In the genomic region with DNA sequence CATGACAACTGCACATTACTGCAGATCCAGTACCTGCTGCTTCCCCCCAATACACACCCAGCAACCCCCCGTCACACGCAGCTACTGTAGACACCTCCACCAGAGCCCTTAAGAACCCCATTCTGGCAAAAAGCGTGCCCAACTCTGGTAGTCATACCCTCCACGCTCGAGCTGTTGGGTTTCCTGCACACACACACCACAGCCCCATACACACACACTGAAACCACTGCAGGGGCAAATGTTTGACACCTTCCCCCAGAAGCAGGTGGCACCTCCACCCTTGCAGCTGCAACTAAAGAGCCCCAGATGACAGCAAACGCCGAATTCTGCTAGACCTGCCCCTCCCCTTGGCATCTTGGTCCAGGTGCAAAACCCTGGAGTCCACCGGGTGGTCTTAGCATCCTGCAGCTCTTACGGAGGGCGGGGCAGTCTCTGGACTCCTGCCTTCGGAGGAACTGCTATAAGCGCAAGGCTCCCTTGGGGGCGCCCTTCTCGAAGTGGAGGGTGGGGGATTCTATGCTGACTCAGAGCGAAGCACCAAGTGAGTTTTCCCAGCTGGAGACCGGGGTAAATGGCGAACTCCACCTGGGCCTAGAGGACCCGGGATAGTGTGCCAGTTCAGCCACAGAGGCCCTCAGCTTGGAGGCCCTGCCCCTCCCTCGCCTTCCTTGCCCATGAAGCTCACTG, we compare ENCODE assay signal across 8 cellular contexts. TPM values are rescaled to one million over a fixed set of nuclear protein-coding genes. Genes with fewer than 3 reads are reported as not detected.
DNase-seq lines count a peak whose midpoint lies in the region; ATAC-seq and TF ChIP-seq lines count a peak whose summit lies in the region.

No MANE protein-coding gene starts in this region.

- intact Hi-C loops in A673 (cut with micrococcal nuclease; ENCODE audit: unreplicated experiment) (no loop called here), stomach (cut with DNase I; ENCODE audit: low total_unique reads) (no loop called here), left cardiac atrium (cut with DNase I) (no loop called here)
- intact Hi-C loops in activated T-helper 2 cell treated with anti-CD3 and anti-CD28 coated beads, Interferon-gamma antibody, Interleukin-2, Interleukin-4, amounts not matched to agents 10 μg/mL and 5 μg/mL and 100 μg/mL, durations not matched to agents 14 hours and 24 hours and 36 hours (cut with micrococcal nuclease) = no loop called here

- no peaks in the 10 kb centered on the region for H3K36me3 ChIP-seq in A673 (ENCODE audit: insufficient read depth, low read length, poor library complexity, severe bottlenecking)
- no peaks in the 10 kb centered on the region for H3K36me3 ChIP-seq in stomach

- H3K4me3 ChIP-seq in A673 (ENCODE audit: low read depth, low read length, poor library complexity, severe bottlenecking) = no peak overlapping the region
- H3K4me3 ChIP-seq in stomach = no peak overlapping the region

- TF ChIP-seq EP300 in stomach (IDR thresholded peaks at IDR 0.05) = no peak

- no TSS peak for BruUV-seq in A673 (replicated peaks; lab: Mats Ljungman, UMichigan)

- POLR2A ChIA-PET in A673 (lab: Charles Lee; ENCODE audit: low non-redundant PET) = no interaction called here
- POLR2A ChIA-PET in T-cell (lab: Charles Lee) = interaction anchor here in 1 of 2 donors (0.8 kb wide), 1 partner anchor 641 kb away, joined by 3 read pairs; no protein-coding TSS in a partner anchor

- H3K27ac ChIP-seq in A673 (ENCODE audit: low read depth, low read length, poor library complexity, severe bottlenecking) = no peak overlapping the region
- no peak overlapping the region for H3K27ac ChIP-seq in stomach

- H3K9me3 Mint-ChIP-seq in T-cell = no peaks in the 10 kb centered on the region
- no peaks in the 10 kb centered on the region for H3K9me3 Mint-ChIP-seq in activated T-helper 2 cell treated with anti-CD3 and anti-CD28 coated beads, Interferon-gamma antibody, Interleukin-2, Interleukin-4, amounts not matched to agents 10 μg/mL and 5 μg/mL and 100 μg/mL, durations not matched to agents 14 hours and 24 hours and 36 hours

- no peaks in the 10 kb centered on the region for H3K36me3 Mint-ChIP-seq in T-cell
- no peaks in the 10 kb centered on the region for H3K36me3 Mint-ChIP-seq in activated T-helper 2 cell treated with anti-CD3 and anti-CD28 coated beads, Interferon-gamma antibody, Interleukin-2, Interleukin-4, amounts not matched to agents 10 μg/mL and 5 μg/mL and 100 μg/mL, durations not matched to agents 14 hours and 24 hours and 36 hours (ENCODE audit: low read depth)

- no peak for TF ChIP-seq POLR2A in stomach (IDR thresholded peaks at IDR 0.05)

- peaks cover 16 to 22% (median 20%) of the 10 kb centered on the region in 3 donors for H3K4me1 Mint-ChIP-seq in T-cell
- H3K4me1 Mint-ChIP-seq in activated T-helper 2 cell treated with anti-CD3 and anti-CD28 coated beads, Interferon-gamma antibody, Interleukin-2, Interleukin-4, amounts not matched to agents 10 μg/mL and 5 μg/mL and 100 μg/mL, durations not matched to agents 14 hours and 24 hours and 36 hours (ENCODE audit: low read depth) = peaks cover 3% of the 10 kb centered on the region

- TF ChIP-seq CTCF in A673 (conservative IDR thresholded peaks at IDR 0.05; ENCODE audit: low read depth, low read length) (0 out of 2 replicates have a peak, but pooled peaks have one; percentile 36), stomach (IDR thresholded peaks at IDR 0.05) (no peak)

- 10 to 56% (median 28%) methylated on average over 4 to 19 of the region's 19 CpGs for WGBS in stomach, 5 donors

- peak; percentile 35 for DNase-seq in A673 (ENCODE audit: low spot score)
- peak; percentile 5 for DNase-seq in GM03348 (ENCODE audit: low spot score)
- peak in 18 of 34 experiments; percentile 3 to 42 (median 24) for DNase-seq in T-cell
- peak; percentile 54 for DNase-seq in iPS-NIHi11 (ENCODE audit: low spot score)
- no peak for DNase-seq in activated T-helper 2 cell treated with anti-CD3 and anti-CD28 coated beads, Interferon-gamma antibody, Interleukin-2, Interleukin-4, amounts not matched to agents 10 μg/mL and 5 μg/mL and 100 μg/mL, durations not matched to agents 14 hours and 24 hours and 36 hours (ENCODE audit: low spot score)
- DNase-seq in stomach = no peak
- DNase-seq in left cardiac atrium = no peak

- H3K9me3 ChIP-seq in A673 (ENCODE audit: low read depth, low read length, poor library complexity, severe bottlenecking) (no peaks in the 10 kb centered on the region), stomach (no peaks in the 10 kb centered on the region)

- H3K4me1 ChIP-seq in A673 (ENCODE audit: insufficient read depth, low read length, poor library complexity, severe bottlenecking) (no peaks in the 10 kb centered on the region), stomach (peaks cover 0 to 33% (median 17%) of the 10 kb centered on the region in 4 donors)

- peaks cover 18% of the 10 kb centered on the region for H3K27me3 ChIP-seq in A673 (replicated peaks; ENCODE audit: insufficient read depth, low read depth, low read length, poor library complexity)
- peaks cover 0 to 50% (median 46%) of the 10 kb centered on the region in 3 donors for H3K27me3 ChIP-seq in stomach

- H3K4me3 Mint-ChIP-seq in T-cell = peak overlapping the region; percentile 48 to 77 (median 65)
- H3K4me3 Mint-ChIP-seq in activated T-helper 2 cell treated with anti-CD3 and anti-CD28 coated beads, Interferon-gamma antibody, Interleukin-2, Interleukin-4, amounts not matched to agents 10 μg/mL and 5 μg/mL and 100 μg/mL, durations not matched to agents 14 hours and 24 hours and 36 hours (ENCODE audit: low read depth) = no peak overlapping the region

- ATAC-seq in T-cell (replicated peaks in 1 of 4) = peak in 3 of 4 experiments; percentile 36 to 56 (median 38)
- no peak for ATAC-seq in GM18870 (IDR thresholded peaks at IDR 0.05; ENCODE audit: unreplicated experiment)
- no peak for ATAC-seq in left cardiac atrium

- peaks cover 36 to 56% of the 10 kb centered on the region in 2 donors for H3K27me3 Mint-ChIP-seq in T-cell
- H3K27me3 Mint-ChIP-seq in activated T-helper 2 cell treated with anti-CD3 and anti-CD28 coated beads, Interferon-gamma antibody, Interleukin-2, Interleukin-4, amounts not matched to agents 10 μg/mL and 5 μg/mL and 100 μg/mL, durations not matched to agents 14 hours and 24 hours and 36 hours (ENCODE audit: low read depth) = peaks cover 40% of the 10 kb centered on the region

- CTCF ChIA-PET in A673 (lab: Charles Lee) = no interaction called here
- CTCF ChIA-PET in T-cell (lab: Charles Lee) = interaction anchor here in 1 of 2 donors (0.6 kb wide), 1 partner anchor 115 kb away, joined by 3 read pairs; no protein-coding TSS in a partner anchor

- peak overlapping the region in 1 of 2 donors; percentile 31 for H3K27ac Mint-ChIP-seq in T-cell
- no peak overlapping the region for H3K27ac Mint-ChIP-seq in activated T-helper 2 cell treated with anti-CD3 and anti-CD28 coated beads, Interferon-gamma antibody, Interleukin-2, Interleukin-4, amounts not matched to agents 10 μg/mL and 5 μg/mL and 100 μg/mL, durations not matched to agents 14 hours and 24 hours and 36 hours

RNA-seq across cellular contexts. Expression of a gene that starts 1.5 kb away (rescaled TPM):
- total RNA-seq in A673 (2021) = 0.09 and 0.15 TPM in 2 replicates
- 1 to 10 TPM in 2 of 5 donors, under 1 TPM in 3; 0.12 to 1.6 (median 0.86) TPM for total RNA-seq in T-cell
- total RNA-seq in activated T-helper 2 cell treated with anti-CD3 and anti-CD28 coated beads, Interferon-gamma antibody, Interleukin-2, Interleukin-4, amounts not matched to agents 10 μg/mL and 5 μg/mL and 100 μg/mL, durations not matched to agents 14 hours and 24 hours and 36 hours = not detected in 2 replicates
- total RNA-seq in stomach = under 1 TPM in 1 of 5 donors, not detected in 4; 0.73 TPM
- polyA plus RNA-seq in stomach = under 1 TPM in 2 of 3 donors, not detected in 1; 0.05 to 0.06 TPM
- total RNA-seq in left cardiac atrium = under 1 TPM; 0.08 to 0.15 TPM

Comparison
In these comparisons a context has a peak if more than half of its experiments do, and no peak if none do; other contexts are left out.
1. DNase-seq: peak in A673 (single experiment), GM03348 (single experiment), T-cell (18 of 34) and iPS-NIHi11 (single experiment); none in activated T-helper 2 cell treated with anti-CD3 and anti-CD28 coated beads, Interferon-gamma antibody, Interleukin-2, Interleukin-4, amounts not matched to agents 10 μg/mL and 5 μg/mL and 100 μg/mL, durations not matched to agents 14 hours and 24 hours and 36 hours (single experiment), stomach (single experiment) and left cardiac atrium (single experiment).
2. ATAC-seq: peak in T-cell (3 of 4); none in GM18870 (single experiment) and left cardiac atrium (0 of 2).